ENCODE assay signal across 8 cellular contexts in the genomic region with DNA sequence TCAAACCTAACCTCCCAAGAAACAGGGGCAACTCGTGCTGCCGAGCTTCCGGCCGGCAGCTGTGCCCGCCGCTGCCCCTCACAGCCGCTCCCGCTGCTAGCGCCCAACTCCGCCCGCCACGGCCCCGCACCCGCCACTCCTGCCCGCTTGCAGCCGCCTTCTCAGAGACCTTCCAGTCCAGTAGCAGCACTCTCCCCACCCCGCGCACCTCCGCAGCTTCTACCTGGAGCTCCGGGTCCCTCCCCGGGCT. TPM values are rescaled to one million over a fixed set of nuclear protein-coding genes. Genes with fewer than 3 reads are reported as not detected.
A peak's percentile ranks its signal among the peaks of the same experiment; 100 is the strongest.
DNase-seq lines count a peak whose midpoint lies in the region; ATAC-seq and TF ChIP-seq lines count a peak whose summit lies in the region.

No MANE protein-coding gene starts in this region.

- H2AK5ac ChIP-seq in trophoblast cell (ENCODE audit: low read length), result no peak overlapping the region

- peaks cover 8% of the 10 kb centered on the region for H3K4me1 Mint-ChIP-seq in T-helper 1 cell treated with Interleukin-12 subunit alpha and Interleukin-12 subunit beta and Interleukin-4 antibody, amounts not matched to agents 30 μg/mL and 1 μg/mL, for 36 hours (ENCODE audit: low read depth)

- peaks cover 7% of the 10 kb centered on the region for H3K79me1 ChIP-seq in trophoblast cell (ENCODE audit: low read length)

- H4K8ac ChIP-seq in trophoblast cell (ENCODE audit: low read depth, low read length), result peak overlapping the region; percentile 70

- H3K4me2 ChIP-seq in trophoblast cell (ENCODE audit: low read length), result peak overlapping the region; percentile 98

- H3K36me3 Mint-ChIP-seq in T-helper 1 cell treated with Interleukin-12 subunit alpha and Interleukin-12 subunit beta and Interleukin-4 antibody, amounts not matched to agents 30 μg/mL and 1 μg/mL, for 36 hours (ENCODE audit: low read depth), result no peaks in the 10 kb centered on the region

- peaks cover 39% of the 10 kb centered on the region for H3K27me3 Mint-ChIP-seq in T-helper 1 cell treated with Interleukin-12 subunit alpha and Interleukin-12 subunit beta and Interleukin-4 antibody, amounts not matched to agents 30 μg/mL and 1 μg/mL, for 36 hours (ENCODE audit: low read depth)

- no peak overlapping the region for H4K12ac ChIP-seq in trophoblast cell (ENCODE audit: low read depth, low read length)

- peaks cover 3% of the 10 kb centered on the region for H3K4me1 ChIP-seq in SJCRH30
- no peaks in the 10 kb centered on the region for H3K4me1 ChIP-seq in trophoblast cell (ENCODE audit: control insufficient read depth in 1 of 2, insufficient read depth in 2 of 2, low read length in 2 of 2)

- H3K36me3 ChIP-seq in SJCRH30, result no peaks in the 10 kb centered on the region
- no peaks in the 10 kb centered on the region for H3K36me3 ChIP-seq in trophoblast cell (ENCODE audit: control insufficient read depth in 1 of 2, insufficient read depth in 2 of 2, low read length in 2 of 2)

- H3K27ac ChIP-seq in SJCRH30, result peak overlapping the region; percentile 32
- peak overlapping the region; percentile 50 for H3K27ac ChIP-seq in trophoblast cell (ENCODE audit: low read depth, low read length)

- H3K27me3 ChIP-seq in SJCRH30 (no peaks in the 10 kb centered on the region), trophoblast cell (ENCODE audit: insufficient read depth, low read length) (no peaks in the 10 kb centered on the region)

- no CpG with 5 or more reads among the region's 21 CpGs for WGBS in trophoblast cell (ENCODE audit: extremely low coverage, insufficient coverage, insufficient read length)

- peak overlapping the region; percentile 75 for H3K9ac ChIP-seq in trophoblast cell (ENCODE audit: low read length)

- no peak overlapping the region for H3K23ac ChIP-seq in trophoblast cell (ENCODE audit: low read length)

- H2BK12ac ChIP-seq in trophoblast cell (ENCODE audit: low read length), result no peak overlapping the region

- no peaks in the 10 kb centered on the region for H3K9me3 ChIP-seq in SJCRH30 (replicated peaks)
- H3K9me3 ChIP-seq in trophoblast cell (ENCODE audit: insufficient read depth, low read depth, low read length), result no peaks in the 10 kb centered on the region

- H2BK5ac ChIP-seq in trophoblast cell (ENCODE audit: low read depth, low read length, poor library complexity), result no peak overlapping the region

- H4K91ac ChIP-seq in trophoblast cell (ENCODE audit: low read depth, low read length), result peak overlapping the region; percentile 32

- H2AFZ ChIP-seq in trophoblast cell (ENCODE audit: insufficient read depth, low read length, poor library complexity), result peak overlapping the region; percentile 95

- peak overlapping the region; percentile 21 for H3K18ac ChIP-seq in trophoblast cell (ENCODE audit: low read length)

- H3K79me2 ChIP-seq in trophoblast cell (ENCODE audit: control insufficient read depth, insufficient read depth, low read length, poor library complexity), result peaks cover 4% of the 10 kb centered on the region

- H2BK120ac ChIP-seq in trophoblast cell (ENCODE audit: insufficient read depth, low read length, poor library complexity), result peak overlapping the region; percentile 4

- H3K4ac ChIP-seq in trophoblast cell (ENCODE audit: low read depth, low read length), result peak overlapping the region; percentile 33

- H3K27ac Mint-ChIP-seq in T-helper 1 cell treated with Interleukin-12 subunit alpha and Interleukin-12 subunit beta and Interleukin-4 antibody, amounts not matched to agents 30 μg/mL and 1 μg/mL, for 36 hours, result peak overlapping the region; percentile 63

- TF ChIP-seq CTCF in fibroblast of pulmonary artery (IDR thresholded peaks at IDR 0.05; ENCODE audit: low read length, missing control alignments), result no peak

- DNase-seq in T-helper 1 cell, result no peak
- DNase-seq in SJCRH30, result peak; percentile 64 to 78
- DNase-seq in fibroblast of pulmonary artery (ENCODE audit: low read depth), result no peak
- no peak for DNase-seq in trophoblast cell
- DNase-seq in HK-2 (ENCODE audit: unreplicated experiment), result no peak

- H3K4me3 Mint-ChIP-seq in T-helper 1 cell treated with Interleukin-12 subunit alpha and Interleukin-12 subunit beta and Interleukin-4 antibody, amounts not matched to agents 30 μg/mL and 1 μg/mL, for 36 hours, result peak overlapping the region; percentile 98

- peak; percentile 25 for ATAC-seq in HG02870 (IDR thresholded peaks at IDR 0.05; ENCODE audit: unreplicated experiment)
- ATAC-seq in HG03521 (IDR thresholded peaks at IDR 0.05; ENCODE audit: unreplicated experiment), result no peak

- peak overlapping the region; percentile 78 for H3K4me3 ChIP-seq in SJCRH30
- H3K4me3 ChIP-seq in fibroblast of pulmonary artery (replicated peaks; ENCODE audit: low read depth, low read length), result peak overlapping the region; percentile 79
- peak overlapping the region; percentile 82 for H3K4me3 ChIP-seq in trophoblast cell (ENCODE audit: low read depth, low read length)

- no peaks in the 10 kb centered on the region for H3K9me3 Mint-ChIP-seq in T-helper 1 cell treated with Interleukin-12 subunit alpha and Interleukin-12 subunit beta and Interleukin-4 antibody, amounts not matched to agents 30 μg/mL and 1 μg/mL, for 36 hours

- H3K14ac ChIP-seq in trophoblast cell (ENCODE audit: low read length), result peak overlapping the region; percentile 89

RNA-seq across cellular contexts. Expression of a gene that starts 0.7 kb away (rescaled TPM):
- total RNA-seq in SJCRH30 (2014; rRNA removed; shearing (Covaris generic)), result 0.24 and 0.25 TPM in 2 replicates
- 1.6 and 1.9 TPM in 2 replicates for polyA plus RNA-seq in trophoblast cell (2013)

RNA-seq across cellular contexts. Expression of a gene that starts 14.0 kb away (rescaled TPM):
- total RNA-seq in SJCRH30 (2014; rRNA removed; shearing (Covaris generic)), result 3.1 and 4.2 TPM in 2 replicates
- polyA plus RNA-seq in trophoblast cell (2013), result 5.1 and 6.5 TPM in 2 replicates

RNA-seq across cellular contexts. Expression of a gene that starts 14.0 kb away (rescaled TPM):
- total RNA-seq in SJCRH30 (2014; rRNA removed; shearing (Covaris generic)), result 7.7 TPM in 2 replicates
- 3.7 TPM in 2 replicates for polyA plus RNA-seq in trophoblast cell (2013)

RNA-seq across cellular contexts. Expression of a gene that starts 40.1 kb away (rescaled TPM):
- 33.4 and 42.4 TPM in 2 replicates for total RNA-seq in SJCRH30 (2014; rRNA removed; shearing (Covaris generic))
- polyA plus RNA-seq in trophoblast cell (2013), result 50.1 and 50.5 TPM in 2 replicates

RNA-seq across cellular contexts. Expression of a gene that starts 40.2 kb away (rescaled TPM):
- 116 TPM in 2 replicates for total RNA-seq in SJCRH30 (2014; rRNA removed; shearing (Covaris generic))
- 22.7 and 23.6 TPM in 2 replicates for polyA plus RNA-seq in trophoblast cell (2013)

Comparison
In these comparisons a context has a peak if more than half of its experiments do, and no peak if none do; other contexts are left out.
1. DNase-seq: peak in SJCRH30 (2 of 2); none in T-helper 1 cell (0 of 5), fibroblast of pulmonary artery (single experiment), trophoblast cell (0 of 2) and HK-2 (single experiment).
2. Peak in every context shown above with its lines, with median percentiles within 50 percentile points of each other: H3K4me3 ChIP-seq.